In the genomic region with DNA sequence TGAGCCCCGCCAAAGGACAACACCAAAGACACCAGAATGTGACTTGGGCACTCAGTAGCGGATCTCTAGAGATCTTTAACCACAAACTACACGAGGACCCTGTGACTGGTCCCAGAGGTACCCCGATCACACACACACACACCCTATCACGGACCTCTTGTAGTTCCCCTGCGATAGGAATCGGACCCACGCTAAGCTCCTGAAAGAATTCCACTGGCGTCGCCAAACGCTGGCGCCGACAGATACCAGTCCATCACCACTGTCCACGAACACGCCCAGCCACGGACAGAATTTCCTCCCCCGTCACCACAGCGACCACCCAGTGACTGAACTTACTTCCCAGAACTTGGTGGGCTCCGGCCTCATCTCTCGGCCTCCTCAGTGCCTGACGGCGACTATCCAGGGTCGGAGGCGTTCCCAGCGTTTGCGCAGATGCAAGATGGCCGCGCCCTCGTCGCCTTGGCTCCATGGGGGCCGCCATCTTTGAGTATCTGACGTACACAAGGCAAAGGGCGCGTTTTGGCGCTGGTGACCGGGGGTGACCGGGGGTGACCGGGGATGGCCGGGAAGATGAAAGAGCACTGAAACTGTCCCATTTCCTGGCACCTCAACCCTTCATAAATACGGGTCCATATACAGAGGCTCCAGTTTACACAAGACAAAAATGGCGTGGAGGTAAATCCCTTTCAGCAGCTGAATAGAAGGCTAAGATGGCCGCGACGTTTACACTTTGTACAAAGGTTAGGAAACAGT, we compare ENCODE assay signal across 8 cellular contexts. TPM values are rescaled to one million over a fixed set of nuclear protein-coding genes. Genes with fewer than 3 reads are reported as not detected.
DNase-seq lines count a peak whose midpoint lies in the region; ATAC-seq and TF ChIP-seq lines count a peak whose summit lies in the region.

A gene (minus strand): TSS at position 407 of the 753 bp plus-strand sequence. CDS start 4,500 bp downstream, outside the sequence.

- no peak for TF ChIP-seq CTCF in activated CD8-positive, alpha-beta T cell treated with anti-CD3 and anti-CD28 coated beads for 36 hours (IDR thresholded peaks at IDR 0.05)
- TF ChIP-seq CTCF in lower leg skin (IDR thresholded peaks at IDR 0.05) = no peak

- WGBS in lower leg skin, 2 donors = 0% methylated on average over 33 to 44 of the region's 44 CpGs

- CTCF ChIA-PET in activated CD8-positive, alpha-beta T cell treated with anti-CD3 and anti-CD28 coated beads for 36 hours (lab: Charles Lee) = no interaction called here

- ATAC-seq in GM18873 (IDR thresholded peaks at IDR 0.05; ENCODE audit: low FRiP score, unreplicated experiment) (peak; percentile 60), HG03280 (IDR thresholded peaks at IDR 0.05; ENCODE audit: unreplicated experiment) (peak; percentile 94)
- peak; percentile 98 for ATAC-seq in activated CD8-positive, alpha-beta T cell treated with anti-CD3 and anti-CD28 coated beads for 36 hours

- no peaks in the 10 kb centered on the region for H3K27me3 ChIP-seq in duodenal mucosa (ENCODE audit: control insufficient read depth in 1 of 2, insufficient read depth in 2 of 2, low read length in 2 of 2)

- H3K27ac ChIP-seq in duodenal mucosa (ENCODE audit: low read depth, low read length) = peak within 1 kb of the TSS; percentile 72

- DNase-seq in AG08395 (ENCODE audit: low spot score) = peak; percentile 88
- DNase-seq in NCI-H526 treated with DMSO at 0.1 percent for 48 hours (lab: John Stamatoyannopoulos, UW) = peak; percentile 79
- DNase-seq in activated CD8-positive, alpha-beta T cell treated with anti-CD3 and anti-CD28 coated beads for 36 hours = peak; percentile 93
- peak; percentile 85 to 98 for DNase-seq in lower leg skin (ENCODE audit: low spot score in 2 of 2)
- peak; percentile 90 for DNase-seq in stimulated activated CD4-positive, alpha-beta T cell treated with anti-CD3 and anti-CD28 coated beads, Interleukin-4, amount 100 ng/mL, for 24 hours

- POLR2A ChIA-PET in activated CD8-positive, alpha-beta T cell treated with anti-CD3 and anti-CD28 coated beads for 36 hours (lab: Charles Lee) = interaction anchor here (0.8 to 1.6 kb wide), 7 partner anchors 8 to 41 kb away, joined by 3 to 8 read pairs (median 4); a partner anchor contains a TSS

- no peaks in the 10 kb centered on the region for H3K27me3 Mint-ChIP-seq in activated CD8-positive, alpha-beta T cell treated with anti-CD3 and anti-CD28 coated beads for 36 hours

- H3K9me3 ChIP-seq in duodenal mucosa (ENCODE audit: control insufficient read depth in 1 of 2, low read length in 2 of 2) = peaks cover 19 to 29% of the 10 kb centered on the region in 2 donors

- H3K9me3 Mint-ChIP-seq in activated CD8-positive, alpha-beta T cell treated with anti-CD3 and anti-CD28 coated beads for 36 hours = peaks cover 36% of the 10 kb centered on the region

- no peak for TF ChIP-seq POLR2A in lower leg skin (IDR thresholded peaks at IDR 0.05)

- peaks cover 6 to 16% of the 10 kb centered on the region in 2 donors for H3K36me3 ChIP-seq in duodenal mucosa (ENCODE audit: control insufficient read depth in 1 of 2, insufficient read depth in 2 of 2, low read length in 2 of 2)

- intact Hi-C loops in activated CD8-positive, alpha-beta T cell treated with anti-CD3 and anti-CD28 coated beads for 36 hours (cut with micrococcal nuclease) = no loop called here
- intact Hi-C loops in lower leg skin (cut with DNase I; ENCODE audit: low total_unique reads) = no loop called here

- peak within 1 kb of the TSS; percentile 98 for H3K27ac Mint-ChIP-seq in activated CD8-positive, alpha-beta T cell treated with anti-CD3 and anti-CD28 coated beads for 36 hours

- H3K4me3 ChIP-seq in duodenal mucosa (ENCODE audit: low read depth in 1 of 2, low read length in 2 of 2) = peak within 1 kb of the TSS; percentile 96 to 99
- peak within 1 kb of the TSS; percentile 70 for H3K4me3 ChIP-seq in lower leg skin (ENCODE audit: low read depth, poor library complexity, severe bottlenecking)

- peaks cover 17% of the 10 kb centered on the region for H3K4me1 Mint-ChIP-seq in activated CD8-positive, alpha-beta T cell treated with anti-CD3 and anti-CD28 coated beads for 36 hours (ENCODE audit: low read depth)

- peaks cover 5 to 6% of the 10 kb centered on the region in 2 donors for H3K4me1 ChIP-seq in duodenal mucosa (ENCODE audit: control insufficient read depth in 1 of 2, insufficient read depth in 2 of 2, low read length in 2 of 2)

- peak within 1 kb of the TSS; percentile 98 for H3K4me3 Mint-ChIP-seq in activated CD8-positive, alpha-beta T cell treated with anti-CD3 and anti-CD28 coated beads for 36 hours

- H3K9ac ChIP-seq in duodenal mucosa (ENCODE audit: low read depth in 1 of 2, low read length in 2 of 2) = peak within 1 kb of the TSS; percentile 84 to 87

- peaks cover 62% of the 10 kb centered on the region for H3K36me3 Mint-ChIP-seq in activated CD8-positive, alpha-beta T cell treated with anti-CD3 and anti-CD28 coated beads for 36 hours (ENCODE audit: low read depth)

RNA-seq across cellular contexts. Expression of the gene that starts here (rescaled TPM):
- 1 to 10 TPM; 8.3 to 9.0 TPM for total RNA-seq in activated CD8-positive, alpha-beta T cell treated with anti-CD3 and anti-CD28 coated beads for 36 hours
- 10 to 100 TPM; 10.6 to 19.2 (median 16.3) TPM for total RNA-seq in lower leg skin

Comparison
In these comparisons a context has a peak if more than half of its experiments do, and no peak if none do; other contexts are left out.
1. Peak in every context shown above with its lines: DNase-seq, ATAC-seq, H3K4me3 ChIP-seq and H3K27ac ChIP-seq.